ENCODE assay signal across 8 cellular contexts in genomic region chr1:75725256-75725655, GRCh38. TPM values are rescaled to one million over a fixed set of nuclear protein-coding genes. Genes with fewer than 3 reads are reported as not detected.
DNase-seq lines count a peak whose midpoint lies in the region; ATAC-seq lines count a peak whose summit lies in the region.

No MANE protein-coding gene starts in this region.

- intact Hi-C loops in activated T-helper 1 cell treated with anti-CD3 and anti-CD28 coated beads, Interleukin-12 subunit alpha, Interleukin-12 subunit beta, Interleukin-2, Interleukin-4 antibody, amounts not matched to agents 30 ng/mL and 10 ng/mL and 1 ng/mL, durations not matched to agents 14 hours and 24 hours and 36 hours (cut with micrococcal nuclease), result loop anchor here (2.0 to 10.0 kb wide), 3 partner anchors 350 to 992 kb away; partner anchors contain the start of genes CRYZ, ST6GALNAC3 and TYW3

- peak overlapping the region; percentile 98 for H3K27ac Mint-ChIP-seq in activated CD4-positive, alpha-beta T cell treated with anti-CD3 and anti-CD28 coated beads, Interleukin-2, amount 10 ng/mL, durations not matched to agents 7 days and 5 days
- H3K27ac Mint-ChIP-seq in activated T-helper 1 cell treated with anti-CD3 and anti-CD28 coated beads, Interleukin-12 subunit alpha, Interleukin-12 subunit beta, Interleukin-2, Interleukin-4 antibody, amounts not matched to agents 30 ng/mL and 10 ng/mL and 1 ng/mL, durations not matched to agents 14 hours and 24 hours and 36 hours, result peak overlapping the region; percentile 97
- H3K27ac Mint-ChIP-seq in stimulated activated memory B cell treated with anti-CD40 and anti-IgM and Interleukin-4, amounts not matched to agents 10 μg/mL and 1 μg/mL and 100 μg/mL, for 72 hours, result peak overlapping the region; percentile 94

- H3K27me3 Mint-ChIP-seq in activated CD4-positive, alpha-beta T cell treated with anti-CD3 and anti-CD28 coated beads, Interleukin-2, amount 10 ng/mL, durations not matched to agents 7 days and 5 days, result no peaks in the 10 kb centered on the region
- no peaks in the 10 kb centered on the region for H3K27me3 Mint-ChIP-seq in activated T-helper 1 cell treated with anti-CD3 and anti-CD28 coated beads, Interleukin-12 subunit alpha, Interleukin-12 subunit beta, Interleukin-2, Interleukin-4 antibody, amounts not matched to agents 30 ng/mL and 10 ng/mL and 1 ng/mL, durations not matched to agents 14 hours and 24 hours and 36 hours (ENCODE audit: insufficient read depth)
- H3K27me3 Mint-ChIP-seq in stimulated activated memory B cell treated with anti-CD40 and anti-IgM and Interleukin-4, amounts not matched to agents 10 μg/mL and 1 μg/mL and 100 μg/mL, for 72 hours, result no peaks in the 10 kb centered on the region

- H3K9me3 Mint-ChIP-seq in activated CD4-positive, alpha-beta T cell treated with anti-CD3 and anti-CD28 coated beads, Interleukin-2, amount 10 ng/mL, durations not matched to agents 7 days and 5 days, result no peaks in the 10 kb centered on the region
- no peaks in the 10 kb centered on the region for H3K9me3 Mint-ChIP-seq in activated T-helper 1 cell treated with anti-CD3 and anti-CD28 coated beads, Interleukin-12 subunit alpha, Interleukin-12 subunit beta, Interleukin-2, Interleukin-4 antibody, amounts not matched to agents 30 ng/mL and 10 ng/mL and 1 ng/mL, durations not matched to agents 14 hours and 24 hours and 36 hours
- H3K9me3 Mint-ChIP-seq in stimulated activated memory B cell treated with anti-CD40 and anti-IgM and Interleukin-4, amounts not matched to agents 10 μg/mL and 1 μg/mL and 100 μg/mL, for 72 hours, result no peaks in the 10 kb centered on the region

- H3K36me3 Mint-ChIP-seq in activated CD4-positive, alpha-beta T cell treated with anti-CD3 and anti-CD28 coated beads, Interleukin-2, amount 10 ng/mL, durations not matched to agents 7 days and 5 days (ENCODE audit: low read depth), result peaks cover 5% of the 10 kb centered on the region
- peaks cover 8% of the 10 kb centered on the region for H3K36me3 Mint-ChIP-seq in activated T-helper 1 cell treated with anti-CD3 and anti-CD28 coated beads, Interleukin-12 subunit alpha, Interleukin-12 subunit beta, Interleukin-2, Interleukin-4 antibody, amounts not matched to agents 30 ng/mL and 10 ng/mL and 1 ng/mL, durations not matched to agents 14 hours and 24 hours and 36 hours (ENCODE audit: low read depth)
- peaks cover 10% of the 10 kb centered on the region for H3K36me3 Mint-ChIP-seq in stimulated activated memory B cell treated with anti-CD40 and anti-IgM and Interleukin-4, amounts not matched to agents 10 μg/mL and 1 μg/mL and 100 μg/mL, for 72 hours

- ATAC-seq in stimulated activated memory B cell treated with anti-CD40 and anti-IgM and Interleukin-4, amounts not matched to agents 10 μg/mL and 1 μg/mL and 100 μg/mL, for 72 hours, result no peak
- ATAC-seq in GM21825 (IDR thresholded peaks at IDR 0.05; ENCODE audit: unreplicated experiment) (no peak), HG03135 (IDR thresholded peaks at IDR 0.05; ENCODE audit: unreplicated experiment) (no peak)

- H3K4me3 ChIP-seq in iPS-11a (ENCODE audit: low read depth, low read length), result peak overlapping the region; percentile 62

- CTCF ChIA-PET in activated CD4-positive, alpha-beta T cell treated with anti-CD3 and anti-CD28 coated beads, Interleukin-2, amount 10 ng/mL, durations not matched to agents 7 days and 5 days (lab: Charles Lee), result no interaction called here

- POLR2A ChIA-PET in activated CD4-positive, alpha-beta T cell treated with anti-CD3 and anti-CD28 coated beads, Interleukin-2, amount 10 ng/mL, durations not matched to agents 7 days and 5 days (lab: Charles Lee), result no interaction called here

- peak overlapping the region; percentile 100 for H3K4me3 Mint-ChIP-seq in activated CD4-positive, alpha-beta T cell treated with anti-CD3 and anti-CD28 coated beads, Interleukin-2, amount 10 ng/mL, durations not matched to agents 7 days and 5 days
- H3K4me3 Mint-ChIP-seq in activated T-helper 1 cell treated with anti-CD3 and anti-CD28 coated beads, Interleukin-12 subunit alpha, Interleukin-12 subunit beta, Interleukin-2, Interleukin-4 antibody, amounts not matched to agents 30 ng/mL and 10 ng/mL and 1 ng/mL, durations not matched to agents 14 hours and 24 hours and 36 hours, result peak overlapping the region; percentile 100
- H3K4me3 Mint-ChIP-seq in stimulated activated memory B cell treated with anti-CD40 and anti-IgM and Interleukin-4, amounts not matched to agents 10 μg/mL and 1 μg/mL and 100 μg/mL, for 72 hours, result peak overlapping the region; percentile 100

- no peak for DNase-seq in activated CD4-positive, alpha-beta T cell treated with anti-CD3 and anti-CD28 coated beads, Interleukin-2, amount 10 ng/mL, durations not matched to agents 7 days and 5 days
- no peak for DNase-seq in activated CD4-positive, alpha-beta T cell treated with anti-CD3 and anti-CD28 coated beads, Interleukin-2, amount 50 U/mL, for 4 hours
- no peak for DNase-seq in activated T-helper 1 cell treated with anti-CD3 and anti-CD28 coated beads, Interleukin-12 subunit alpha, Interleukin-12 subunit beta, Interleukin-2, Interleukin-4 antibody, amounts not matched to agents 30 ng/mL and 10 ng/mL and 1 ng/mL, durations not matched to agents 14 hours and 24 hours and 36 hours (ENCODE audit: low spot score)
- DNase-seq in HuH-7.5 (ENCODE audit: low spot score), result no peak

- H3K4me1 Mint-ChIP-seq in activated CD4-positive, alpha-beta T cell treated with anti-CD3 and anti-CD28 coated beads, Interleukin-2, amount 10 ng/mL, durations not matched to agents 7 days and 5 days, result peaks cover 44% of the 10 kb centered on the region
- peaks cover 30% of the 10 kb centered on the region for H3K4me1 Mint-ChIP-seq in activated T-helper 1 cell treated with anti-CD3 and anti-CD28 coated beads, Interleukin-12 subunit alpha, Interleukin-12 subunit beta, Interleukin-2, Interleukin-4 antibody, amounts not matched to agents 30 ng/mL and 10 ng/mL and 1 ng/mL, durations not matched to agents 14 hours and 24 hours and 36 hours (ENCODE audit: low read depth)
- H3K4me1 Mint-ChIP-seq in stimulated activated memory B cell treated with anti-CD40 and anti-IgM and Interleukin-4, amounts not matched to agents 10 μg/mL and 1 μg/mL and 100 μg/mL, for 72 hours, result peaks cover 44% of the 10 kb centered on the region

RNA-seq across cellular contexts. Expression of gene ACADM, which starts 0.7 kb away (rescaled TPM):
- total RNA-seq in activated CD4-positive, alpha-beta T cell treated with anti-CD3 and anti-CD28 coated beads, Interleukin-2, amount 10 ng/mL, durations not matched to agents 7 days and 5 days, result 10 to 100 TPM; 33.9 to 40.7 TPM
- total RNA-seq in activated T-helper 1 cell treated with anti-CD3 and anti-CD28 coated beads, Interleukin-12 subunit alpha, Interleukin-12 subunit beta, Interleukin-2, Interleukin-4 antibody, amounts not matched to agents 30 ng/mL and 10 ng/mL and 1 ng/mL, durations not matched to agents 14 hours and 24 hours and 36 hours, result 53.2 and 54.8 TPM in 2 replicates
